14 cellular contexts compared by ENCODE assay signal in genomic region chr11:116989184-116989583, GRCh38.
A peak's percentile ranks its signal among the peaks of the same experiment; 100 is the strongest.
DNase-seq lines count a peak whose midpoint lies in the region; ATAC-seq and TF ChIP-seq lines count a peak whose summit lies in the region.
"Had no signal": no experiment of that assay in that cellular context is flagged by ENCODE, and none has a peak within 500 bp of the region (broad histone marks: within the 10 kb centered on the region; RNA-seq: fewer than 3 reads in every experiment).

No MANE protein-coding gene starts in this region.

- no peaks in the 10 kb centered on the region for H3K27me3 ChIP-seq in BLaER1 treated with 17β-estradiol and CSF1 and Interleukin-3, amounts not matched to agents 10 nM and 100 nM
- H3K27me3 ChIP-seq in dorsolateral prefrontal cortex (no peaks in the 10 kb centered on the region), rectal smooth muscle tissue (ENCODE audit: control insufficient read depth, insufficient read depth, low read length) (no peaks in the 10 kb centered on the region)

- no peaks in the 10 kb centered on the region for H3K27me3 Mint-ChIP-seq in IgD-negative memory B cell
- no peaks in the 10 kb centered on the region for H3K27me3 Mint-ChIP-seq in T-helper 2 cell treated with Interferon-gamma antibody and Interleukin-4, amounts not matched to agents 5 μg/mL and 100 μg/mL, for 36 hours (ENCODE audit: low read depth)
- H3K27me3 Mint-ChIP-seq: activated CD4-positive, alpha-beta memory T cell treated with anti-CD3 and anti-CD28 coated beads for 36 hours had no signal

- no peaks in the 10 kb centered on the region for H3K9me3 Mint-ChIP-seq in IgD-negative memory B cell
- H3K9me3 Mint-ChIP-seq in T-helper 2 cell treated with Interferon-gamma antibody and Interleukin-4, amounts not matched to agents 5 μg/mL and 100 μg/mL, for 36 hours = no peaks in the 10 kb centered on the region
- H3K9me3 Mint-ChIP-seq: activated CD4-positive, alpha-beta memory T cell treated with anti-CD3 and anti-CD28 coated beads for 36 hours had no signal

- peak overlapping the region in 2 of 3 donors; percentile 67 to 90 for H3K27ac Mint-ChIP-seq in IgD-negative memory B cell
- no peak overlapping the region for H3K27ac Mint-ChIP-seq in T-helper 2 cell treated with Interferon-gamma antibody and Interleukin-4, amounts not matched to agents 5 μg/mL and 100 μg/mL, for 36 hours
- H3K27ac Mint-ChIP-seq: activated CD4-positive, alpha-beta memory T cell treated with anti-CD3 and anti-CD28 coated beads for 36 hours had no signal

- TF ChIP-seq CTCF in dorsolateral prefrontal cortex (IDR thresholded peaks at IDR 0.05 in 54 of 56, conservative IDR thresholded peaks at IDR 0.05 in 2 of 56; ENCODE audit: low read depth in 1 of 56, partially characterized antibody in 56 of 56) = no peak

- peaks cover 28 to 97% (median 74%) of the 10 kb centered on the region in 10 experiments for H3K4me1 ChIP-seq in BLaER1 treated with 17β-estradiol and CSF1 and Interleukin-3, amounts not matched to agents 10 nM and 100 nM
- H3K4me1 ChIP-seq in rectal smooth muscle tissue (ENCODE audit: control insufficient read depth, insufficient read depth, low read length) = peaks cover 42% of the 10 kb centered on the region

- peak overlapping the region in 6 of 11 experiments; percentile 26 to 98 (median 78); a peak in 11 of 22 replicates for H3K4me2 ChIP-seq in BLaER1 treated with 17β-estradiol and CSF1 and Interleukin-3, amounts not matched to agents 10 nM and 100 nM

- H3K36me3 ChIP-seq in BLaER1 treated with 17β-estradiol and CSF1 and Interleukin-3, amounts not matched to agents 10 nM and 100 nM = peaks cover 0 to 9% (median 0%) of the 10 kb centered on the region in 11 experiments; a peak in 2 of 22 replicates
- no peaks in the 10 kb centered on the region for H3K36me3 ChIP-seq in rectal smooth muscle tissue (ENCODE audit: control insufficient read depth, insufficient read depth, low read length)

- H3K4me3 ChIP-seq in BLaER1 treated with 17β-estradiol and CSF1 and Interleukin-3, amounts not matched to agents 10 nM and 100 nM = no peak overlapping the region
- peak overlapping the region in 11 of 59 donors; percentile 0 to 35 (median 12) for H3K4me3 ChIP-seq in dorsolateral prefrontal cortex
- no peak overlapping the region for H3K4me3 ChIP-seq in rectal smooth muscle tissue (ENCODE audit: low read length)
- H3K4me3 ChIP-seq: K562 had no signal

- intact Hi-C loops in dorsolateral prefrontal cortex (cut with DNase I) = no loop called here

- DNase-seq in dorsolateral prefrontal cortex (no peak), DMS53 (lab: John Stamatoyannopoulos, UW) (no peak)
- no peak for DNase-seq in effector CD4-positive, alpha-beta T cell
- DNase-seq in T-helper 2 cell treated with Interferon-gamma antibody and Interleukin-4, amounts not matched to agents 5 μg/mL and 100 μg/mL, for 36 hours (ENCODE audit: low spot score) = no peak
- DNase-seq: activated CD4-positive, alpha-beta memory T cell treated with anti-CD3 and anti-CD28 coated beads for 36 hours; activated effector memory CD4-positive, alpha-beta T cell treated with Interleukin-2 at 50 U/mL for 16 hours; NCI-H1092 treated with DMSO at 0.1 percent for 48 hours; OCI-M1; stimulated activated CD4-positive, alpha-beta T cell treated with anti-CD3 and anti-CD28 coated beads, Interleukin-4, amount 100 ng/mL, for 1 hour had no signal

- no peak for ATAC-seq in HG03135 (IDR thresholded peaks at IDR 0.05; ENCODE audit: unreplicated experiment)

- peaks cover 0 to 6% (median 0%) of the 10 kb centered on the region in 11 experiments; a peak in 1 of 22 replicates for H3K9me3 ChIP-seq in BLaER1 treated with 17β-estradiol and CSF1 and Interleukin-3, amounts not matched to agents 10 nM and 100 nM (replicated peaks in 1 of 11)

- H3K27ac ChIP-seq in BLaER1 treated with 17β-estradiol and CSF1 and Interleukin-3, amounts not matched to agents 10 nM and 100 nM = peak overlapping the region in 8 of 11 experiments; percentile 24 to 86 (median 42); a peak in 12 of 22 replicates
- H3K27ac ChIP-seq in dorsolateral prefrontal cortex (peak overlapping the region in 58 of 59 donors; percentile 20 to 96 (median 80)), rectal smooth muscle tissue (ENCODE audit: low read depth, low read length) (peak overlapping the region; percentile 61)

- peaks cover 0 to 45% (median 1%) of the 10 kb centered on the region in 11 experiments; a peak in 7 of 22 replicates for H4K20me1 ChIP-seq in BLaER1 treated with 17β-estradiol and CSF1 and Interleukin-3, amounts not matched to agents 10 nM and 100 nM

- H3K9ac ChIP-seq in BLaER1 treated with 17β-estradiol and CSF1 and Interleukin-3, amounts not matched to agents 10 nM and 100 nM = peak overlapping the region in 2 of 11 experiments; percentile 5 to 15; a peak in 1 of 22 replicates
- no peak overlapping the region for H3K9ac ChIP-seq in rectal smooth muscle tissue (ENCODE audit: low read length)

- peak overlapping the region in 3 of 4 donors; percentile 10 to 56 (median 39) for H3K4me3 Mint-ChIP-seq in IgD-negative memory B cell
- H3K4me3 Mint-ChIP-seq in T-helper 2 cell treated with Interferon-gamma antibody and Interleukin-4, amounts not matched to agents 5 μg/mL and 100 μg/mL, for 36 hours = no peak overlapping the region
- H3K4me3 Mint-ChIP-seq: activated CD4-positive, alpha-beta memory T cell treated with anti-CD3 and anti-CD28 coated beads for 36 hours had no signal

- H3K4me1 Mint-ChIP-seq in IgD-negative memory B cell = peaks cover 62 to 76% (median 75%) of the 10 kb centered on the region in 3 donors
- H3K4me1 Mint-ChIP-seq in T-helper 2 cell treated with Interferon-gamma antibody and Interleukin-4, amounts not matched to agents 5 μg/mL and 100 μg/mL, for 36 hours (ENCODE audit: low read depth) = peaks cover 51% of the 10 kb centered on the region

- peaks cover 6% of the 10 kb centered on the region for H3K36me3 Mint-ChIP-seq in IgD-negative memory B cell
- H3K36me3 Mint-ChIP-seq in T-helper 2 cell treated with Interferon-gamma antibody and Interleukin-4, amounts not matched to agents 5 μg/mL and 100 μg/mL, for 36 hours (ENCODE audit: low read depth) = no peaks in the 10 kb centered on the region
